Comparison of ENCODE assay signal across 10 cellular contexts in the genomic region with DNA sequence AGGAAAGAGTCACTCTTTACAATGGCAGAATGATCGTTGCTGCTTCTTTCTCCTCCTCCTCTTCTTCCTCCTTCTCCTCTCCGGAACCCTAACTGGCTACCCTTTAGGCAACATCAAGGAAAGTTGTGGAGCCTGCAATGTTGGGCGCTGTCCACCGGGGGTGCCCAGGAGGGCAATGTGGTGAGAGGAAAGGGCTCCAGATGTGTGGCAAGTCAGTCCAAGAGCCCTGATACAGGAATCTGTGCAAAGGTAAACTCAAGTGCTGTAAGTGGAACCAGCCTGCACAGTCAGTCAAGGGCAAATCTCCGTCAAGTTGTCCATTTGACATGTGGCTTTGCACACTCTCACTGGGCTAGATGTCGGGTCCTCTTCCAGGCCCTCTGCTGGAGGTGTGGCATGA. TPM values are rescaled to one million over a fixed set of nuclear protein-coding genes. Genes with fewer than 3 reads are reported as not detected.
DNase-seq lines count a peak whose midpoint lies in the region; ATAC-seq, FAIRE-seq and TF ChIP-seq lines count a peak whose summit lies in the region.
"Had no signal": no experiment of that assay in that cellular context is flagged by ENCODE, and none has a peak within 500 bp of the region (broad histone marks: within the 10 kb centered on the region; RNA-seq: fewer than 3 reads in every experiment).

No MANE protein-coding gene starts in this region.

- no peaks in the 10 kb centered on the region for H3K9me3 ChIP-seq in BE2C
- H3K9me3 ChIP-seq in HepG2 (ENCODE audit: low read length) = no peaks in the 10 kb centered on the region

- no peaks in the 10 kb centered on the region for H3K79me2 ChIP-seq in HepG2 (ENCODE audit: insufficient read depth, low read length)

- 34% methylated on average over 6 of the region's 6 CpGs for WGBS in HepG2 (ENCODE audit: low lambda C conversion rate)

- no peaks in the 10 kb centered on the region for H4K20me1 ChIP-seq in HepG2 (ENCODE audit: insufficient read depth, low read length)

- intact Hi-C loops in HepG2 (cut with micrococcal nuclease; ENCODE audit: unreplicated experiment) = loop anchor here (5.0 kb wide), 1 partner anchor 112 kb away; no protein-coding TSS in a partner anchor

- no peak overlapping the region for H3K27ac ChIP-seq in HepG2 (ENCODE audit: extremely low read length, insufficient read depth, low read length)

- TF ChIP-seq CTCF in BE2C (IDR thresholded peaks at IDR 0.05; ENCODE audit: low read depth, low read length) = peak; percentile 53
- no peak for TF ChIP-seq CTCF in HepG2 (CRISPR knock-in tag; IDR thresholded peaks at IDR 0.05)

- H3K4me2 ChIP-seq in HepG2 (ENCODE audit: low read depth, low read length) = no peak overlapping the region

- no TSS peak for BruUV-seq in HepG2 (replicated peaks; lab: Mats Ljungman, UMichigan)

- no peak for TF ChIP-seq RAD21 in HepG2 (CRISPR knock-in tag; IDR thresholded peaks at IDR 0.05)

- in situ Hi-C loops in HepG2 (cut with HindIII; ENCODE audit: extremely low pct_ligation_motif_present, low pct_unique_long_range_greater_than_20kb) = loop anchor here (10.0 kb wide), 1 partner anchor 134 kb away; no protein-coding TSS in a partner anchor

- H3K27me3 ChIP-seq in BE2C (no peaks in the 10 kb centered on the region), HepG2 (ENCODE audit: control insufficient read depth in 1 of 2, insufficient read depth in 2 of 2, low read length in 2 of 2) (peaks cover 0 to 12% of the 10 kb centered on the region in 2 experiments; a peak in 4 of 5 replicates)

- CTCF ChIA-PET in HepG2 (lab: Yijun Ruan, JAX; ENCODE audit: low intra/inter-chr PET ratio, low total read pairs) = no interaction called here

- DNase-seq in BE2C (peak; percentile 47), GM12891 (ENCODE audit: insufficient read length, low spot score) (no peak), UCSD-AML1 (lab: John Stamatoyannopoulos, UW; ENCODE audit: unreplicated experiment) (peak; percentile 35), HepG2 (ENCODE audit: low spot score) (peak; percentile 0), GF-D8 (lab: John Stamatoyannopoulos, UW) (no peak)
- DNase-seq: stimulated activated naive B cell treated with anti-CD40 and anti-IgM and Interleukin-4, amounts not matched to agents 10 μg/mL and 1 μg/mL and 100 μg/mL, for 72 hours had no signal

- H3K9ac ChIP-seq in HepG2 (ENCODE audit: insufficient read depth, low read depth, low read length) = no peak overlapping the region

- TF ChIP-seq EP300 in HepG2 (IDR thresholded peaks at IDR 0.05; ENCODE audit: low read depth in 2 of 2, low read length in 2 of 2) (no peak), HepG2 (CRISPR knock-in tag; IDR thresholded peaks at IDR 0.05; ENCODE audit: borderline replicate concordance) (no peak)

- H3K36me3 ChIP-seq in BE2C (peaks cover 46% of the 10 kb centered on the region), HepG2 (replicated peaks in 1 of 2; ENCODE audit: control insufficient read depth in 1 of 2, insufficient read depth in 2 of 2, low read length in 2 of 2) (no peaks in the 10 kb centered on the region)

- peak; percentile 73 for ATAC-seq in HepG2
- no peak for ATAC-seq in HG02885 (IDR thresholded peaks at IDR 0.05; ENCODE audit: poor library complexity, unreplicated experiment)
- ATAC-seq in GM18505 (IDR thresholded peaks at IDR 0.05; ENCODE audit: unreplicated experiment) = no peak
- no peak for ATAC-seq in HG02840 (IDR thresholded peaks at IDR 0.05; ENCODE audit: low FRiP score, unreplicated experiment)

- TF ChIP-seq POLR2A in GM12891 (IDR thresholded peaks at IDR 0.05; ENCODE audit: low read depth, low read length) (no peak), HepG2 (IDR thresholded peaks at IDR 0.05; ENCODE audit: insufficient read depth in 1 of 2, low read depth in 2 of 2, low read length in 2 of 2) (no peak), GM18505 (IDR thresholded peaks at IDR 0.05; ENCODE audit: borderline replicate concordance, extremely low read depth, insufficient read depth, insufficient read length) (no peak)

- H3K4me1 ChIP-seq in BE2C = peaks cover 41% of the 10 kb centered on the region
- no peaks in the 10 kb centered on the region for H3K4me1 ChIP-seq in HepG2 (ENCODE audit: insufficient read depth, low read length)

- FAIRE-seq in GM12891 (lab: Jason Lieb, UNC) (peak; percentile 83), HepG2 (lab: Jason Lieb, UNC) (peak; percentile 43)
- FAIRE-seq: islet of Langerhans had no signal

- POLR2A ChIA-PET in HepG2 (lab: Yijun Ruan, JAX) = no interaction called here

- no peak overlapping the region for H2AFZ ChIP-seq in HepG2 (ENCODE audit: low read length)

- H3K4me3 ChIP-seq in BE2C (ENCODE audit: low read depth, low read length) (peak overlapping the region; percentile 51), HepG2 (replicated peaks in 1 of 3; ENCODE audit: insufficient read depth in 1 of 3, low read depth in 2 of 3, low read length in 3 of 3) (no peak overlapping the region)

TF ChIP-seq in GM12891, 5 proteins besides CTCF, POLR2A, EP300 and RAD21:
- TF ChIP-seq POLR2AphosphoS5 (IDR thresholded peaks at IDR 0.05; ENCODE audit: low read depth, low read length) = no peak
- TF ChIP-seq POU2F2 (IDR thresholded peaks at IDR 0.05; ENCODE audit: low read depth, low read length) = no peak
- TF ChIP-seq PAX5 (IDR thresholded peaks at IDR 0.05; ENCODE audit: insufficient read depth, low read length, severe bottlenecking) = no peak
- TF ChIP-seq SPI1 (IDR thresholded peaks at IDR 0.05; ENCODE audit: low read depth, low read length) = no peak
- no peak for TF ChIP-seq TAF1 (IDR thresholded peaks at IDR 0.05; ENCODE audit: low read depth, low read length)
TF ChIP-seq in GM12891: peak in this region for 0.

TF ChIP-seq in HepG2, 621 proteins besides CTCF, POLR2A, EP300 and RAD21 (continues in another document):
- TF ChIP-seq PLSCR1 (CRISPR knock-in tag; IDR thresholded peaks at IDR 0.05; ENCODE audit: borderline replicate concordance) (no peak), HNF4A (CRISPR knock-in tag; IDR thresholded peaks at IDR 0.05) (no peak)

RNA-seq across cellular contexts. Expression of gene RTL5, which starts 2.8 kb away (rescaled TPM):
- polyA plus RNA-seq in BE2C (2012; ENCODE audit: insufficient read depth, insufficient read length, low read depth) = 64.3 TPM
- polyA plus RNA-seq in GM12891 (2012; ENCODE audit: low read depth, missing spikeins) = 0.37 TPM
- not detected in 2 replicates for total RNA-seq in HepG2 (2016; rRNA removed; fragmentation: Illumina TruSeq; extraction: Trizol)
- not detected in 2 replicates for total RNA-seq in HepG2 (2016; cell fraction: cytosol; rRNA removed; fragmentation: Illumina TruSeq; extraction: Trizol; ENCODE audit: low read depth)
- 0.04 TPM in 1 of 2 replicates, not detected in the other for total RNA-seq in HepG2 (2016; cell fraction: insoluble cytoplasmic fraction; rRNA removed; fragmentation: Illumina TruSeq; extraction: Trizol)
- total RNA-seq in HepG2 (2016; cell fraction: membrane; rRNA removed; fragmentation: Illumina TruSeq; extraction: Trizol) = not detected in 2 replicates
- not detected in 2 replicates for total RNA-seq in HepG2 (2016; cell fraction: nucleus; rRNA removed; fragmentation: Illumina TruSeq; extraction: Trizol)
- polyA plus RNA-seq in HepG2 (2011; rRNA removed) = 0.01 TPM in 1 of 2 replicates, not detected in the other
- polyA plus RNA-seq in HepG2 (2011; cell fraction: cytosol; rRNA removed) = not detected in 2 replicates
- polyA plus RNA-seq in HepG2 (2011; cell fraction: nucleus; rRNA removed) = not detected in 2 replicates
- polyA plus RNA-seq in HepG2 (2012) = not detected in 2 replicates
- not detected in 2 replicates for polyA plus RNA-seq in HepG2 (2016; cell fraction: cytosol; fragmentation: Illumina TruSeq; extraction: Trizol; ENCODE audit: low read depth)
- not detected in 2 replicates for polyA plus RNA-seq in HepG2 (2016; cell fraction: insoluble cytoplasmic fraction; fragmentation: Illumina TruSeq; extraction: Trizol; ENCODE audit: low read depth)
- not detected in 2 replicates for polyA plus RNA-seq in HepG2 (2016; cell fraction: membrane; fragmentation: Illumina TruSeq; extraction: Trizol; ENCODE audit: low read depth)
- 0.11 TPM in 1 of 2 replicates, not detected in the other for polyA plus RNA-seq in HepG2 (2016; cell fraction: nucleus; fragmentation: Illumina TruSeq; extraction: Trizol; ENCODE audit: insufficient read depth, low read depth)
- not detected in 2 replicates for polyA minus RNA-seq in HepG2 (2011; rRNA and poly(A)+ RNA removed; ENCODE audit: low replicate concordance)
- polyA minus RNA-seq in HepG2 (2011; cell fraction: cytosol; rRNA and poly(A)+ RNA removed) = not detected in 2 replicates
- not detected in 2 replicates for polyA minus RNA-seq in HepG2 (2011; cell fraction: nucleus; rRNA and poly(A)+ RNA removed)

RNA-seq across cellular contexts. Expression of gene PIN4, which starts 52.7 kb away (rescaled TPM):
- 32.1 TPM for polyA plus RNA-seq in BE2C (2012; ENCODE audit: insufficient read depth, insufficient read length, low read depth)
- polyA plus RNA-seq in GM12891 (2012; ENCODE audit: low read depth, missing spikeins) = 17.6 TPM
- 29.5 and 43.2 TPM in 2 replicates for total RNA-seq in HepG2 (2016; rRNA removed; fragmentation: Illumina TruSeq; extraction: Trizol)
- 10.7 and 11.2 TPM in 2 replicates for total RNA-seq in HepG2 (2016; cell fraction: cytosol; rRNA removed; fragmentation: Illumina TruSeq; extraction: Trizol; ENCODE audit: low read depth)
- 30.4 and 46.3 TPM in 2 replicates for total RNA-seq in HepG2 (2016; cell fraction: insoluble cytoplasmic fraction; rRNA removed; fragmentation: Illumina TruSeq; extraction: Trizol)
- 12.8 and 13.8 TPM in 2 replicates for total RNA-seq in HepG2 (2016; cell fraction: membrane; rRNA removed; fragmentation: Illumina TruSeq; extraction: Trizol)
- 15.0 and 15.2 TPM in 2 replicates for total RNA-seq in HepG2 (2016; cell fraction: nucleus; rRNA removed; fragmentation: Illumina TruSeq; extraction: Trizol)
- polyA plus RNA-seq in HepG2 (2011; rRNA removed) = 9.9 and 12.6 TPM in 2 replicates
- 4.8 and 7.0 TPM in 2 replicates for polyA plus RNA-seq in HepG2 (2011; cell fraction: cytosol; rRNA removed)
- 2.0 and 6.0 TPM in 2 replicates for polyA plus RNA-seq in HepG2 (2011; cell fraction: nucleus; rRNA removed)
- polyA plus RNA-seq in HepG2 (2012) = 26.8 and 37.1 TPM in 2 replicates
- polyA plus RNA-seq in HepG2 (2016; cell fraction: cytosol; fragmentation: Illumina TruSeq; extraction: Trizol; ENCODE audit: low read depth) = 16.6 and 17.5 TPM in 2 replicates
- polyA plus RNA-seq in HepG2 (2016; cell fraction: insoluble cytoplasmic fraction; fragmentation: Illumina TruSeq; extraction: Trizol; ENCODE audit: low read depth) = 70.9 and 79.1 TPM in 2 replicates
- polyA plus RNA-seq in HepG2 (2016; cell fraction: membrane; fragmentation: Illumina TruSeq; extraction: Trizol; ENCODE audit: low read depth) = 17.8 and 21.6 TPM in 2 replicates
- polyA plus RNA-seq in HepG2 (2016; cell fraction: nucleus; fragmentation: Illumina TruSeq; extraction: Trizol; ENCODE audit: insufficient read depth, low read depth) = 25.2 and 26.0 TPM in 2 replicates
- 1.4 and 2.5 TPM in 2 replicates for polyA minus RNA-seq in HepG2 (2011; rRNA and poly(A)+ RNA removed; ENCODE audit: low replicate concordance)
- polyA minus RNA-seq in HepG2 (2011; cell fraction: cytosol; rRNA and poly(A)+ RNA removed) = 3.7 and 4.5 TPM in 2 replicates
- 12.4 and 15.5 TPM in 2 replicates for polyA minus RNA-seq in HepG2 (2011; cell fraction: nucleus; rRNA and poly(A)+ RNA removed)

Comparison
In these comparisons a context has a peak if more than half of its experiments do, and no peak if none do; other contexts are left out.
1. DNase-seq: peak in BE2C (single experiment), UCSD-AML1 (single experiment) and HepG2 (single experiment); none in GM12891 (single experiment) and GF-D8 (single experiment).